Comparison of ENCODE assay signal across 16 cellular contexts in genomic region chr15:52241489-52241888, GRCh38.
"Had no signal": no experiment of that assay in that cellular context is flagged by ENCODE, and none has a peak within 500 bp of the region (broad histone marks: within the 10 kb centered on the region; RNA-seq: fewer than 3 reads in every experiment).

No MANE protein-coding gene starts in this region.

- H3K36me3 ChIP-seq: neutrophil had no signal

- H3K27ac Mint-ChIP-seq: activated naive CD8-positive, alpha-beta T cell; WTC11 had no signal

- H3K4me3 ChIP-seq: thyroid gland had no signal

- DNase-seq: activated CD4-positive, alpha-beta T cell treated with anti-CD3 and anti-CD28 coated beads, Interleukin-2, amount 50 U/mL, for 48 hours; activated CD8-positive, alpha-beta memory T cell treated with anti-CD3 and anti-CD28 coated beads, Interleukin-2, amount 50 U/mL, for 48 hours; aorta; foreskin melanocyte; head of caudate nucleus; naive B cell; retina; stimulated activated CD4-positive, alpha-beta T cell treated with anti-CD3 and anti-CD28 coated beads, Interleukin-4, amount 100 ng/mL, for 24 hours; thyroid gland had no signal

- H3K9me3 Mint-ChIP-seq: WTC11 had no signal

- H3K9me3 ChIP-seq: neutrophil, thyroid gland had no signal

- H3K27ac ChIP-seq: neutrophil, thyroid gland had no signal

- H3K4me1 Mint-ChIP-seq: WTC11 had no signal

- H3K27me3 ChIP-seq: neutrophil, thyroid gland had no signal

- H3K4me1 ChIP-seq: thyroid gland had no signal

- FAIRE-seq: bronchial epithelial cell, colon, islet of Langerhans, urothelium cell line had no signal

- H3K36me3 Mint-ChIP-seq: activated naive CD8-positive, alpha-beta T cell; naive B cell had no signal

- ATAC-seq: WTC11 had no signal

- H3K27me3 Mint-ChIP-seq: activated naive CD8-positive, alpha-beta T cell; naive B cell had no signal

- H3K4me3 Mint-ChIP-seq: activated naive CD8-positive, alpha-beta T cell; naive B cell; WTC11 had no signal
